In genomic region chr3:10189557-10190374, GRCh38 we compare ENCODE assay signal across 8 cellular contexts. TPM values are rescaled to one million over a fixed set of nuclear protein-coding genes. Genes with fewer than 3 reads are reported as not detected.
DNase-seq lines count a peak whose midpoint lies in the region; ATAC-seq and TF ChIP-seq lines count a peak whose summit lies in the region.

No MANE protein-coding gene starts in this region.

- peaks cover 63 to 80% of the 10 kb centered on the region in 2 experiments for H3K4me1 ChIP-seq in neutrophil (ENCODE audit: control insufficient read depth in 1 of 2, insufficient read depth in 1 of 2, low read depth in 1 of 2, low read length in 1 of 2)

- H3K9me3 Mint-ChIP-seq in activated naive CD4-positive, alpha-beta T cell treated with anti-CD3 and anti-CD28 coated beads for 36 hours, result no peaks in the 10 kb centered on the region

- H3K27me3 ChIP-seq in neutrophil, result no peaks in the 10 kb centered on the region

- no peaks in the 10 kb centered on the region for H3K36me3 ChIP-seq in neutrophil

- peak overlapping the region; percentile 15 to 38 for H3K4me3 ChIP-seq in neutrophil (ENCODE audit: low read depth in 1 of 2, low read length in 1 of 2)

- peak overlapping the region; percentile 86 for H3K27ac Mint-ChIP-seq in activated naive CD4-positive, alpha-beta T cell treated with anti-CD3 and anti-CD28 coated beads for 36 hours

- no peaks in the 10 kb centered on the region for H3K9me3 ChIP-seq in neutrophil

- H3K4me1 Mint-ChIP-seq in activated naive CD4-positive, alpha-beta T cell treated with anti-CD3 and anti-CD28 coated beads for 36 hours (ENCODE audit: low read depth), result peaks cover 83% of the 10 kb centered on the region

- ATAC-seq in esophagus mucosa, result peak; percentile 63
- no peak for ATAC-seq in HG02870 (IDR thresholded peaks at IDR 0.05; ENCODE audit: unreplicated experiment)

- intact Hi-C loops in activated naive CD4-positive, alpha-beta T cell treated with anti-CD3 and anti-CD28 coated beads for 36 hours (cut with micrococcal nuclease), result loop anchor here (1.0 to 5.0 kb wide), 3 partner anchors 10 to 792 kb away; partner anchors contain the start of gene SETD5

- peak overlapping the region; percentile 22 for H3K27ac ChIP-seq in VCaP
- peak overlapping the region; percentile 92 for H3K27ac ChIP-seq in neutrophil

- H3K36me3 Mint-ChIP-seq in activated naive CD4-positive, alpha-beta T cell treated with anti-CD3 and anti-CD28 coated beads for 36 hours (ENCODE audit: low read depth), result peaks cover 3% of the 10 kb centered on the region

- H3K27me3 Mint-ChIP-seq in activated naive CD4-positive, alpha-beta T cell treated with anti-CD3 and anti-CD28 coated beads for 36 hours (ENCODE audit: low read depth), result no peaks in the 10 kb centered on the region

- peak overlapping the region; percentile 35 for H3K4me3 Mint-ChIP-seq in activated naive CD4-positive, alpha-beta T cell treated with anti-CD3 and anti-CD28 coated beads for 36 hours

- CTCF ChIA-PET in activated naive CD4-positive, alpha-beta T cell treated with anti-CD3 and anti-CD28 coated beads for 36 hours (lab: Charles Lee), result interaction anchor here (0.8 to 4.4 kb wide), 5 partner anchors 25 to 50 kb away, joined by 3 to 38 read pairs (median 3); partner anchors contain the start of gene IRAK2

- TF ChIP-seq CTCF in VCaP (conservative IDR thresholded peaks at IDR 0.05) (no peak), neutrophil (IDR thresholded peaks at IDR 0.05) (no peak)

- DNase-seq in activated naive CD4-positive, alpha-beta T cell treated with anti-CD3 and anti-CD28 coated beads for 36 hours, result peak; percentile 77
- no peak for DNase-seq in activated naive CD4-positive, alpha-beta T cell (lab: John Stamatoyannopoulos, UW)
- DNase-seq in OCI-M1 (lab: John Stamatoyannopoulos, UW), result no peak
- no peak for DNase-seq in NCI-H1105 (lab: John Stamatoyannopoulos, UW)

RNA-seq across cellular contexts. Expression of gene IRAK2, which starts 25.0 kb away (rescaled TPM):
- 1 to 10 TPM; 6.4 to 6.9 TPM for total RNA-seq in activated naive CD4-positive, alpha-beta T cell treated with anti-CD3 and anti-CD28 coated beads for 36 hours
- total RNA-seq in esophagus mucosa, result 6.0 TPM

RNA-seq across cellular contexts. Expression of gene VHL, which starts 48.2 kb away (rescaled TPM):
- 10 to 100 TPM; 51.5 to 54.0 TPM for total RNA-seq in activated naive CD4-positive, alpha-beta T cell treated with anti-CD3 and anti-CD28 coated beads for 36 hours
- 22.0 TPM for total RNA-seq in esophagus mucosa

RNA-seq across cellular contexts. Expression of gene TATDN2, which starts 58.5 kb away (rescaled TPM):
- 10 to 100 TPM; 25.8 to 28.1 TPM for total RNA-seq in activated naive CD4-positive, alpha-beta T cell treated with anti-CD3 and anti-CD28 coated beads for 36 hours
- total RNA-seq in esophagus mucosa, result 16.9 TPM
